Comparison of ENCODE assay signal across 1 cellular context in the genomic region with DNA sequence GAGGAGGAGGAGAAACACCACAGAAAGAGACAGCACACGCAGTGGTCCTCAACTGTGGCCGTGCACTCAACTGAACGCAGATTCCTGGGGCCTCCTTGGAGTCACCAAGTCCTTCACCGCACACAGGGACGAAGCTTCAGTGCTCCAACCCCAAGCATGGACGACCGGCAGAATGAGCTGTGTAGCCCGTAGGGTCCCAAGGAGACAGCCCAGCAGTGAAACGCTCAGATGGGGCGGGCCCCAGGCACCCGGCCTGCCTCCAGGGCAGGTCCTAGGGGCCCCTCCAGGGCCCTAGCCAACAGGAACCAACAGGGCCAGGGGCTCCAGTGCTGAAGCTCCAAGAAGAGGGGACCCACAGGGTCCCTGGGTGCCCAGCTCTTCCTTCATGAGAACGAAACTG.
TF ChIP-seq lines count a peak whose summit lies in the region.

No MANE protein-coding gene starts in this region.

TF ChIP-seq in WTC11, 78 proteins besides CTCF, POLR2A, EP300 and RAD21 (continued from another document):
- TF ChIP-seq ZSCAN18 (CRISPR knock-in tag; IDR thresholded peaks at IDR 0.05) (no peak), E2F1 (CRISPR knock-in tag; IDR thresholded peaks at IDR 0.05) (no peak), NR2C2 (CRISPR knock-in tag; IDR thresholded peaks at IDR 0.05) (no peak), FOXP1 (CRISPR knock-in tag; IDR thresholded peaks at IDR 0.05; ENCODE audit: borderline replicate concordance) (no peak)
